In the genomic region with DNA sequence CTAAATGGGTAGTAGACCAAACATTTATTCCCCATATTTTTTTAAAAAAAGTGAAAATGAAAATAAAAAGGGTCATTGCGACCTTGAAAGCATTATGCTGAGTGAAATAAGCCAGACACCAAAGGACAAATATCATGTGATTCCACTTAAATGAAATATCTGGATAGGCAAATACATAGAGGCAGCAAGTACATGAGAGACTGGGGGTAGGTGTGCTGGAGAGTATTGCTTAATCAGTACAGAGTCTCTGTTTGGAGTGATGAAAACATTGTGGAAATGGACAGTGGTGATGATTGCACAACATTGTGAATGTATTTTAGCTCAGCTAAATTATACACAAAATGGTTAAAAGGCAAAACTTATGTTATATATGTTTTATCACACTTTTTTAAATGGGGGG, we compare ENCODE assay signal across 17 cellular contexts.
DNase-seq lines count a peak whose midpoint lies in the region; TF ChIP-seq lines count a peak whose summit lies in the region.
"Had no signal": no experiment of that assay in that cellular context is flagged by ENCODE, and none has a peak within 500 bp of the region (broad histone marks: within the 10 kb centered on the region; RNA-seq: fewer than 3 reads in every experiment).

No MANE protein-coding gene starts in this region.

- peak; percentile 70 for DNase-seq in DMS153 (lab: John Stamatoyannopoulos, UW)
- DNase-seq in DMS153 treated with DMSO at 0.1 percent for 48 hours (lab: John Stamatoyannopoulos, UW; ENCODE audit: unreplicated experiment), result no peak
- peak; percentile 38 to 59 for DNase-seq in NOMO-1 (lab: John Stamatoyannopoulos, UW; ENCODE audit: unreplicated experiment in 2 of 2)
- DNase-seq in epithelial cell of proximal tubule (ENCODE audit: low read depth), result peak; percentile 39
- no peak for DNase-seq in neuronal stem cell (ENCODE audit: low spot score)
- DNase-seq in NCI-H774 (lab: John Stamatoyannopoulos, UW), result no peak
- no peak for DNase-seq in prostate gland (ENCODE audit: low spot score)
- DNase-seq in NAMALWA (ENCODE audit: low spot score), result no peak
- DNase-seq: activated CD4-positive, alpha-beta memory T cell treated with anti-CD3 and anti-CD28 coated beads, Interleukin-2, amount 10 ng/mL, durations not matched to agents 7 days and 5 days; CD4-positive, alpha-beta T cell; effector CD8-positive, alpha-beta T cell; HCEC 1CT; kidney; naive thymus-derived CD4-positive, alpha-beta T cell; NCI-H446 treated with DMSO at 0.1 percent for 48 hours; substantia nigra had no signal

- no peaks in the 10 kb centered on the region for H3K79me1 ChIP-seq in neuronal stem cell (ENCODE audit: low read depth, low read length)

- TF ChIP-seq CTCF in epithelial cell of proximal tubule (conservative IDR thresholded peaks at IDR 0.05; ENCODE audit: low read depth, low read length) (no peak), prostate gland (IDR thresholded peaks at IDR 0.05) (no peak)

- H3K36me3 ChIP-seq in neuronal stem cell (replicated peaks in 1 of 2; ENCODE audit: control insufficient read depth in 2 of 2, insufficient read depth in 2 of 2, low read length in 2 of 2), result no peaks in the 10 kb centered on the region
- H3K36me3 ChIP-seq in prostate gland, result no peaks in the 10 kb centered on the region

- no peak overlapping the region for H3K18ac ChIP-seq in neuronal stem cell (ENCODE audit: low read length)

- no peak overlapping the region for H3K23ac ChIP-seq in neuronal stem cell (ENCODE audit: low read depth, low read length, poor library complexity)

- H3K4me2 ChIP-seq in neuronal stem cell (ENCODE audit: insufficient read depth, low read length, poor library complexity, severe bottlenecking), result no peak overlapping the region

- no peak overlapping the region for H2BK12ac ChIP-seq in neuronal stem cell (ENCODE audit: low read length)

- H3K27me3 ChIP-seq in neuronal stem cell (ENCODE audit: control insufficient read depth in 3 of 3, insufficient read depth in 3 of 3, low read depth in 1 of 3, low read length in 3 of 3) (no peaks in the 10 kb centered on the region), prostate gland (replicated peaks; ENCODE audit: insufficient read depth) (no peaks in the 10 kb centered on the region)

- H3K9ac ChIP-seq in neuronal stem cell (ENCODE audit: low read depth, low read length, poor library complexity), result no peak overlapping the region

- intact Hi-C loops in prostate gland (cut with DNase I), result no loop called here

- no peak overlapping the region for H2BK15ac ChIP-seq in neuronal stem cell (ENCODE audit: low read length)

- H3K27ac ChIP-seq in neuronal stem cell (replicated peaks; ENCODE audit: low read length) (no peak overlapping the region), prostate gland (no peak overlapping the region)
- H3K27ac ChIP-seq: 22Rv1 had no signal

- no CpG with 5 or more reads among the region's 1 CpG for WGBS in neuronal stem cell (ENCODE audit: extremely low coverage in 2 of 2, insufficient read length in 2 of 2, insufficient replicate concordance in 1 of 2), 2 donors
- WGBS in prostate gland, result 82% methylated on average over 1 of the region's 1 CpG

- no peak overlapping the region for H2BK120ac ChIP-seq in neuronal stem cell (ENCODE audit: low read depth, low read length)

- H3K14ac ChIP-seq in neuronal stem cell (ENCODE audit: low read length), result no peak overlapping the region

- H3K9me3 ChIP-seq in neuronal stem cell (replicated peaks in 1 of 2; ENCODE audit: control insufficient read depth in 2 of 2, insufficient read depth in 1 of 2, low read depth in 1 of 2, low read length in 2 of 2) (peaks cover 0 to 31% of the 10 kb centered on the region in 2 donors), prostate gland (no peaks in the 10 kb centered on the region)

- H4K8ac ChIP-seq in neuronal stem cell (ENCODE audit: low read depth, low read length), result no peak overlapping the region

- H3K4me3 ChIP-seq in epithelial cell of proximal tubule (ENCODE audit: low read depth, low read length) (no peak overlapping the region), neuronal stem cell (ENCODE audit: low read length in 2 of 2) (no peak overlapping the region), prostate gland (no peak overlapping the region)

- TF ChIP-seq POLR2A in prostate gland (IDR thresholded peaks at IDR 0.05), result no peak

- no peak overlapping the region for H2BK5ac ChIP-seq in neuronal stem cell (ENCODE audit: low read length)

- no peak overlapping the region for H4K91ac ChIP-seq in neuronal stem cell (ENCODE audit: low read depth, low read length, poor library complexity)

- H3K4me1 ChIP-seq in neuronal stem cell (ENCODE audit: control insufficient read depth in 2 of 2, insufficient read depth in 1 of 2, low read depth in 1 of 2, low read length in 2 of 2) (peaks cover 12 to 18% of the 10 kb centered on the region in 2 donors), prostate gland (replicated peaks) (no peaks in the 10 kb centered on the region)

- no peak overlapping the region for H3K4ac ChIP-seq in neuronal stem cell (ENCODE audit: low read length)

- H2AK5ac ChIP-seq in neuronal stem cell (ENCODE audit: low read depth, low read length), result no peak overlapping the region

- H2AFZ ChIP-seq in neuronal stem cell (ENCODE audit: low read length), result peak overlapping the region; percentile 76

Comparison
In these comparisons a context has a peak if more than half of its experiments do, and no peak if none do; other contexts are left out.
1. DNase-seq: peak in DMS153 (single experiment), NOMO-1 (2 of 2) and epithelial cell of proximal tubule (single experiment); none in DMS153 treated with DMSO at 0.1 percent for 48 hours (single experiment), neuronal stem cell (single experiment), NCI-H774 (single experiment), prostate gland (single experiment) and NAMALWA (single experiment).